In genomic region chr1:156160744-156161181, GRCh38 we compare ENCODE assay signal across 8 cellular contexts. TPM values are rescaled to one million over a fixed set of nuclear protein-coding genes. Genes with fewer than 3 reads are reported as not detected.
DNase-seq lines count a peak whose midpoint lies in the region; ATAC-seq and TF ChIP-seq lines count a peak whose summit lies in the region.

No MANE protein-coding gene starts in this region.

- H3K4me1 ChIP-seq in ES-I3 (ENCODE audit: insufficient read depth, low read length) (peaks cover 22% of the 10 kb centered on the region), adipocyte (ENCODE audit: control insufficient read depth, insufficient read depth, low read length) (peaks cover 23% of the 10 kb centered on the region), right cardiac atrium (ENCODE audit: control insufficient read depth, insufficient read depth, low read length) (peaks cover 7% of the 10 kb centered on the region), urinary bladder (ENCODE audit: insufficient read depth) (no peaks in the 10 kb centered on the region), Karpas-422 (ENCODE audit: low read length) (peaks cover 18% of the 10 kb centered on the region)

- H3K9me2 ChIP-seq in Karpas-422 (replicated peaks; ENCODE audit: insufficient read depth, low read length), result no peaks in the 10 kb centered on the region

- DNase-seq in adipocyte (ENCODE audit: low read depth) (peak; percentile 84), right cardiac atrium (peak; percentile 89 to 95 (median 95)), retina (peak; percentile 85), Karpas-422 (no peak)

- H3K27me3 ChIP-seq in adipocyte (replicated peaks; ENCODE audit: control insufficient read depth, insufficient read depth, low read length) (no peaks in the 10 kb centered on the region), right cardiac atrium (ENCODE audit: control insufficient read depth, insufficient read depth) (no peaks in the 10 kb centered on the region), Karpas-422 (ENCODE audit: low read length) (no peaks in the 10 kb centered on the region)

- peak overlapping the region; percentile 97 for H3K27ac ChIP-seq in right cardiac atrium (ENCODE audit: low read length)
- H3K27ac ChIP-seq in urinary bladder (ENCODE audit: low read depth), result no peak overlapping the region
- H3K27ac ChIP-seq in Karpas-422 (ENCODE audit: low read length), result no peak overlapping the region

- H3K4me3 ChIP-seq in adipocyte (ENCODE audit: low read length), result peak overlapping the region; percentile 50
- peak overlapping the region; percentile 48 for H3K4me3 ChIP-seq in right cardiac atrium (ENCODE audit: low read length)
- peak overlapping the region; percentile 32 for H3K4me3 ChIP-seq in urinary bladder (ENCODE audit: low read depth, low read length)
- H3K4me3 ChIP-seq in Karpas-422 (ENCODE audit: low read length), result no peak overlapping the region

- H3K4me2 ChIP-seq in Karpas-422 (ENCODE audit: low read depth, low read length, poor library complexity, severe bottlenecking), result no peak overlapping the region

- H3K36me3 ChIP-seq in ES-I3 (ENCODE audit: insufficient read depth, low read length), result 0 out of 2 replicates have a peak, but pooled peaks cover 3% of the 10 kb centered on the region
- no peaks in the 10 kb centered on the region for H3K36me3 ChIP-seq in adipocyte (ENCODE audit: control insufficient read depth, insufficient read depth, low read length, severe bottlenecking)
- no peaks in the 10 kb centered on the region for H3K36me3 ChIP-seq in urinary bladder (ENCODE audit: insufficient read depth)
- 0 out of 2 replicates have a peak, but pooled peaks cover 5% of the 10 kb centered on the region for H3K36me3 ChIP-seq in Karpas-422 (ENCODE audit: insufficient read depth, low read length)

- intact Hi-C loops in right cardiac atrium (cut with DNase I), result no loop called here

- no peaks in the 10 kb centered on the region for H3K79me2 ChIP-seq in Karpas-422 (ENCODE audit: low read length)

- ATAC-seq in SK-N-SH treated with all-trans-retinoic acid at 6 μM for 48 hours, result peak; percentile 89
- peak; percentile 90 to 92 for ATAC-seq in right cardiac atrium
- ATAC-seq in GM18519 (IDR thresholded peaks at IDR 0.05; ENCODE audit: low FRiP score, unreplicated experiment), result no peak

- H4K20me1 ChIP-seq in Karpas-422 (ENCODE audit: insufficient read depth, low read depth, low read length), result no peaks in the 10 kb centered on the region

- WGBS in right cardiac atrium, result 3% methylated on average over 23 of the region's 23 CpGs
- whole genome bisulfite sequencing in urinary bladder, result 8% methylated on average over 23 of the region's 23 CpGs

- H3K9ac ChIP-seq in ES-I3 (ENCODE audit: low read depth, low read length) (peak overlapping the region; percentile 53; the same call in 1 of the 2 replicates), adipocyte (ENCODE audit: low read length) (no peak overlapping the region), Karpas-422 (ENCODE audit: low read length) (no peak overlapping the region)

- H2AFZ ChIP-seq in Karpas-422 (ENCODE audit: low read length), result no peak overlapping the region

- H3K9me3 ChIP-seq in ES-I3 (ENCODE audit: control insufficient read depth, insufficient read depth, low read length) (no peaks in the 10 kb centered on the region), adipocyte (ENCODE audit: control insufficient read depth, low read length) (no peaks in the 10 kb centered on the region), right cardiac atrium (ENCODE audit: control insufficient read depth, low read length) (no peaks in the 10 kb centered on the region), Karpas-422 (ENCODE audit: low read length) (no peaks in the 10 kb centered on the region)

TF ChIP-seq in SK-N-SH treated with all-trans-retinoic acid at 6 μM for 48 hours, 23 proteins besides CTCF, POLR2A, EP300 and RAD21:
- TF ChIP-seq SNAI2 (CRISPR knock-in tag; IDR thresholded peaks at IDR 0.05) (no peak), ARNTL (CRISPR knock-in tag; IDR thresholded peaks at IDR 0.05; ENCODE audit: borderline replicate concordance, low read depth) (no peak)
TF ChIP-seq in SK-N-SH treated with all-trans-retinoic acid at 6 μM for 48 hours: peak in this region for 0.

RNA-seq across cellular contexts. Expression of gene SEMA4A, which starts 7.4 kb away (rescaled TPM):
- total RNA-seq in right cardiac atrium (1 to 10 TPM; 2.3 to 3.4 (median 2.7) TPM), urinary bladder (7.3 TPM)
- polyA plus RNA-seq in right cardiac atrium (3.7 TPM), urinary bladder (7.0 TPM)
- 46.7 and 66.7 TPM in 2 replicates for total RNA-seq in Karpas-422 (2014; rRNA removed; shearing (Covaris generic); ENCODE audit: low replicate concordance)

RNA-seq across cellular contexts. Expression of gene SLC25A44, which starts 33.1 kb away (rescaled TPM):
- total RNA-seq in right cardiac atrium, result 10 to 100 TPM; 14.2 to 21.5 (median 15.7) TPM
- polyA plus RNA-seq in right cardiac atrium, result 8.6 TPM
- 5.7 TPM for total RNA-seq in urinary bladder
- 13.9 TPM for polyA plus RNA-seq in urinary bladder
- 16.8 and 24.0 TPM in 2 replicates for total RNA-seq in Karpas-422 (2014; rRNA removed; shearing (Covaris generic); ENCODE audit: low replicate concordance)

RNA-seq across cellular contexts. Expression of gene LMNA, which starts 46.3 kb away (rescaled TPM):
- total RNA-seq in right cardiac atrium (100 to 1,000 TPM; 238 to 451 (median 281) TPM), urinary bladder (224 TPM)
- polyA plus RNA-seq in right cardiac atrium (247 TPM), urinary bladder (306 TPM)
- total RNA-seq in Karpas-422 (2014; rRNA removed; shearing (Covaris generic); ENCODE audit: low replicate concordance), result 27.5 and 41.6 TPM in 2 replicates

RNA-seq across cellular contexts. Expression of gene PMF1, which starts 52.0 kb away (rescaled TPM):
- 10 to 100 TPM; 55.3 to 62.9 (median 59.5) TPM for total RNA-seq in right cardiac atrium
- polyA plus RNA-seq in right cardiac atrium, result 93.6 TPM
- 36.9 TPM for total RNA-seq in urinary bladder
- 65.6 TPM for polyA plus RNA-seq in urinary bladder
- total RNA-seq in Karpas-422 (2014; rRNA removed; shearing (Covaris generic); ENCODE audit: low replicate concordance), result 40.1 and 51.2 TPM in 2 replicates
